13 cellular contexts compared by ENCODE assay signal in genomic region chr11:33997473-33998347, GRCh38. TPM values are rescaled to one million over a fixed set of nuclear protein-coding genes. Genes with fewer than 3 reads are reported as not detected.
DNase-seq lines count a peak whose midpoint lies in the region; ATAC-seq and TF ChIP-seq lines count a peak whose summit lies in the region.
"Had no signal": no experiment of that assay in that cellular context is flagged by ENCODE, and none has a peak within 500 bp of the region (broad histone marks: within the 10 kb centered on the region; RNA-seq: fewer than 3 reads in every experiment).

No MANE protein-coding gene starts in this region.

- H3K4me2 ChIP-seq in PC-9 (peak overlapping the region; percentile 60), smooth muscle cell (peak overlapping the region; percentile 51)

- BruUV-seq in MCF 10A (replicated peaks; lab: Mats Ljungman, UMichigan) (no TSS peak), PC-9 (replicated peaks; lab: Mats Ljungman, UMichigan) (no TSS peak)

- no peak for TF ChIP-seq POLR2A in breast epithelium (IDR thresholded peaks at IDR 0.05)

- WGBS in smooth muscle cell (ENCODE audit: low lambda C conversion rate): 45% methylated on average over 9 of the region's 9 CpGs

- H3K27ac ChIP-seq in breast epithelium (no peak overlapping the region), PC-9 (no peak overlapping the region), smooth muscle cell (ENCODE audit: low read depth) (no peak overlapping the region), coronary artery (no peak overlapping the region)
- H3K27ac ChIP-seq: C4-2B, psoas muscle had no signal

- peaks cover 12% of the 10 kb centered on the region for H3K4me1 Mint-ChIP-seq in MCF 10A (ENCODE audit: insufficient read depth, unreplicated experiment)

- TF ChIP-seq CTCF in MCF 10A (IDR thresholded peaks at IDR 0.05; ENCODE audit: unreplicated experiment) (no peak), breast epithelium (IDR thresholded peaks at IDR 0.05) (no peak), PC-9 (conservative IDR thresholded peaks at IDR 0.05) (no peak), smooth muscle cell (IDR thresholded peaks at IDR 0.05; ENCODE audit: borderline replicate concordance, insufficient read depth, poor library complexity, severe bottlenecking) (no peak), coronary artery (IDR thresholded peaks at IDR 0.05) (no peak)

- CTCF ChIA-PET in MCF 10A (lab: Yijun Ruan, JAX) (interaction anchor here (0.6 to 3.9 kb wide), 43 partner anchors 10 to 700 kb away, joined by 3 to 42 read pairs (median 6); partner anchors contain the start of genes ABTB2 and CAPRIN1), PC-9 (lab: Charles Lee) (interaction anchor here (0.6 to 1.3 kb wide), 3 partner anchors 10 to 592 kb away, joined by 3 to 6 read pairs (median 4); no protein-coding TSS in a partner anchor)

- peaks cover 6% of the 10 kb centered on the region for H3K27me3 Mint-ChIP-seq in MCF 10A (ENCODE audit: insufficient read depth, unreplicated experiment)

- H3F3A ChIP-seq in PC-9 (ENCODE audit: insufficient read depth, low read depth) (peaks cover 7% of the 10 kb centered on the region; the same call in 1 of the 2 replicates), smooth muscle cell (ENCODE audit: low read depth) (no peaks in the 10 kb centered on the region)

- H3K9me3 Mint-ChIP-seq in MCF 10A (ENCODE audit: unreplicated experiment): no peaks in the 10 kb centered on the region
- H3K9me3 Mint-ChIP-seq: activated T-cell treated with anti-CD3 and anti-CD28 coated beads, Interleukin-2, amount 50 U/mL, for 24 hours; dendritic cell treated with granulocyte-macrophage colony-stimulating factor and Interleukin-4, amounts not matched to agents 40 ng/mL and 50 ng/mL, for 4 days; T-helper 1 cell treated with Interleukin-12 subunit alpha and Interleukin-12 subunit beta and Interleukin-4 antibody, amounts not matched to agents 30 μg/mL and 1 μg/mL, for 36 hours had no signal

- peak overlapping the region in 1 of 3 donors; percentile 9 for H3K4me3 ChIP-seq in breast epithelium
- peak overlapping the region; percentile 17; the same call in 1 of the 2 replicates for H3K4me3 ChIP-seq in PC-9
- peak overlapping the region; percentile 5 for H3K4me3 ChIP-seq in smooth muscle cell
- no peak overlapping the region for H3K4me3 ChIP-seq in coronary artery
- H3K4me3 ChIP-seq: psoas muscle had no signal

- POLR2A ChIA-PET in MCF 10A (lab: Yijun Ruan, JAX): interaction anchor here (0.6 to 3.0 kb wide), 16 partner anchors 11 to 1795 kb away, joined by 3 to 37 read pairs (median 5); partner anchors contain the start of genes CAPRIN1 and NAT10
- POLR2A ChIA-PET in PC-9 (lab: Charles Lee; ENCODE audit: unreplicated experiment): no interaction called here

- H4K20me1 ChIP-seq in PC-9 (ENCODE audit: insufficient read depth): no peaks in the 10 kb centered on the region
- H4K20me1 ChIP-seq in smooth muscle cell (ENCODE audit: low read depth): no peaks in the 10 kb centered on the region

- H2AFZ ChIP-seq in PC-9 (peak overlapping the region; percentile 25; the same call in 1 of the 2 replicates), smooth muscle cell (ENCODE audit: low read depth) (no peak overlapping the region)

- H3K27ac Mint-ChIP-seq in MCF 10A (ENCODE audit: low read depth, unreplicated experiment): no peak overlapping the region
- H3K27ac Mint-ChIP-seq: activated T-cell treated with anti-CD3 and anti-CD28 coated beads, Interleukin-2, amount 50 U/mL, for 24 hours; dendritic cell treated with granulocyte-macrophage colony-stimulating factor and Interleukin-4, amounts not matched to agents 40 ng/mL and 50 ng/mL, for 4 days; T-helper 1 cell treated with Interleukin-12 subunit alpha and Interleukin-12 subunit beta and Interleukin-4 antibody, amounts not matched to agents 30 μg/mL and 1 μg/mL, for 36 hours had no signal

- ATAC-seq in HG03521 (IDR thresholded peaks at IDR 0.05; ENCODE audit: unreplicated experiment): no peak

- intact Hi-C loops in MCF 10A (cut with micrococcal nuclease): loop anchor here (1.0 to 2.0 kb wide), 5 partner anchors 56 to 362 kb away; partner anchors contain the start of gene NAT10
- intact Hi-C loops in breast epithelium (cut with DNase I; ENCODE audit: low total_unique reads): no loop called here
- intact Hi-C loops in PC-9 (cut with micrococcal nuclease; ENCODE audit: unreplicated experiment): loop anchor here (1.0 to 5.0 kb wide), 5 partner anchors 56 to 900 kb away; partner anchors contain the start of gene NAT10

- no peaks in the 10 kb centered on the region for H3K9me2 ChIP-seq in PC-9 (ENCODE audit: insufficient read depth)

- H3K9ac ChIP-seq in smooth muscle cell (ENCODE audit: low read depth): no peak overlapping the region

- peaks cover 0 to 3% of the 10 kb centered on the region in 2 donors for H3K27me3 ChIP-seq in breast epithelium
- H3K27me3 ChIP-seq in PC-9 (ENCODE audit: insufficient read depth, low read depth): no peaks in the 10 kb centered on the region
- H3K27me3 ChIP-seq in smooth muscle cell (ENCODE audit: low read depth): peaks cover 12% of the 10 kb centered on the region

- no peaks in the 10 kb centered on the region for H3K36me3 Mint-ChIP-seq in MCF 10A (ENCODE audit: insufficient read depth, unreplicated experiment)

- no peaks in the 10 kb centered on the region for H3K36me3 ChIP-seq in breast epithelium
- H3K36me3 ChIP-seq in PC-9 (ENCODE audit: low read depth): no peaks in the 10 kb centered on the region
- H3K36me3 ChIP-seq in smooth muscle cell (ENCODE audit: low read depth): no peaks in the 10 kb centered on the region

- DNase-seq in MCF 10A (ENCODE audit: unreplicated experiment): peak; percentile 46
- DNase-seq in breast epithelium (ENCODE audit: low spot score in 2 of 2): no peak
- peak in 1 of 2 experiments; percentile 15 for DNase-seq in PC-9
- DNase-seq in fibroblast of peridontal ligament (ENCODE audit: extremely low read depth): peak; percentile 8
- no peak for DNase-seq in smooth muscle cell (lab: John Stamatoyannopoulos, UW; ENCODE audit: unreplicated experiment)
- no peak for DNase-seq in coronary artery (ENCODE audit: low spot score)
- DNase-seq in stimulated activated CD4-positive, alpha-beta T cell treated with anti-CD3 and anti-CD28 coated beads, Interleukin-2, amount 100 ng/mL, for 24 hours: no peak

- H3K4me1 ChIP-seq in breast epithelium (peaks cover 0 to 6% of the 10 kb centered on the region in 2 donors), PC-9 (replicated peaks; ENCODE audit: insufficient read depth) (peaks cover 19% of the 10 kb centered on the region), smooth muscle cell (ENCODE audit: low read depth) (no peaks in the 10 kb centered on the region)

- H3K4me3 Mint-ChIP-seq in MCF 10A (ENCODE audit: unreplicated experiment): peak overlapping the region; percentile 15
- H3K4me3 Mint-ChIP-seq: T-helper 1 cell treated with Interleukin-12 subunit alpha and Interleukin-12 subunit beta and Interleukin-4 antibody, amounts not matched to agents 30 μg/mL and 1 μg/mL, for 36 hours had no signal

- H3K9me3 ChIP-seq in breast epithelium: no peaks in the 10 kb centered on the region
- no peaks in the 10 kb centered on the region for H3K9me3 ChIP-seq in PC-9 (ENCODE audit: insufficient read depth, low read depth)
- H3K9me3 ChIP-seq in smooth muscle cell (replicated peaks; ENCODE audit: low read depth): no peaks in the 10 kb centered on the region
- H3K9me3 ChIP-seq: psoas muscle had no signal

- H3K79me2 ChIP-seq in PC-9 (ENCODE audit: low read depth) (no peaks in the 10 kb centered on the region), smooth muscle cell (ENCODE audit: low read depth) (no peaks in the 10 kb centered on the region)

RNA-seq across cellular contexts. Expression of gene CAPRIN1, which starts 53.8 kb away (rescaled TPM):
- total RNA-seq in MCF 10A (2022) (190 and 219 TPM in 2 replicates), breast epithelium (100 to 1,000 TPM; 148 to 198 (median 167) TPM), PC-9 (2021) (258 and 289 TPM in 2 replicates), smooth muscle cell (215 and 219 TPM in 2 replicates)
- polyA plus RNA-seq in smooth muscle cell: 93.9 and 96.7 TPM in 2 replicates

Comparison
In these comparisons a context has a peak if more than half of its experiments do, and no peak if none do; other contexts are left out.
1. DNase-seq: peak in MCF 10A (single experiment) and fibroblast of peridontal ligament (single experiment); none in breast epithelium (0 of 2), smooth muscle cell (single experiment), coronary artery (single experiment) and stimulated activated CD4-positive, alpha-beta T cell treated with anti-CD3 and anti-CD28 coated beads, Interleukin-2, amount 100 ng/mL, for 24 hours (0 of 2).